ENCODE assay signal across 12 cellular contexts in genomic region chr20:32112862-32113261, GRCh38. TPM values are rescaled to one million over a fixed set of nuclear protein-coding genes. Genes with fewer than 3 reads are reported as not detected.
DNase-seq lines count a peak whose midpoint lies in the region; ATAC-seq and TF ChIP-seq lines count a peak whose summit lies in the region.
"Had no signal": no experiment of that assay in that cellular context is flagged by ENCODE, and none has a peak within 500 bp of the region (broad histone marks: within the 10 kb centered on the region; RNA-seq: fewer than 3 reads in every experiment).

No MANE protein-coding gene starts in this region.

- H3K36me3 Mint-ChIP-seq in activated CD8-positive, alpha-beta T cell treated with anti-CD3 and anti-CD28 coated beads for 36 hours (ENCODE audit: low read depth): peaks cover 24% of the 10 kb centered on the region
- peaks cover 13% of the 10 kb centered on the region for H3K36me3 Mint-ChIP-seq in activated CD8-positive, alpha-beta T cell treated with anti-CD3 and anti-CD28 coated beads, Interleukin-2, amount 10 ng/mL, durations not matched to agents 7 days and 5 days (ENCODE audit: low read depth)
- H3K36me3 Mint-ChIP-seq: natural killer cell had no signal

- peaks cover 33 to 79% (median 34%) of the 10 kb centered on the region in 3 donors for H3K4me1 ChIP-seq in esophagus squamous epithelium
- H3K4me1 ChIP-seq in spleen: peaks cover 14 to 85% (median 69%) of the 10 kb centered on the region in 6 donors

- no peak for TF ChIP-seq CTCF in activated CD8-positive, alpha-beta T cell treated with anti-CD3 and anti-CD28 coated beads for 36 hours (IDR thresholded peaks at IDR 0.05)
- no peak for TF ChIP-seq CTCF in esophagus squamous epithelium (IDR thresholded peaks at IDR 0.05)
- no peak for TF ChIP-seq CTCF in spleen (IDR thresholded peaks at IDR 0.05 in 8 of 11, conservative IDR thresholded peaks at IDR 0.05 in 3 of 11)

- no peaks in the 10 kb centered on the region for H3K9me3 Mint-ChIP-seq in activated CD8-positive, alpha-beta T cell treated with anti-CD3 and anti-CD28 coated beads for 36 hours
- no peaks in the 10 kb centered on the region for H3K9me3 Mint-ChIP-seq in activated CD8-positive, alpha-beta T cell treated with anti-CD3 and anti-CD28 coated beads, Interleukin-2, amount 10 ng/mL, durations not matched to agents 7 days and 5 days (ENCODE audit: insufficient read depth)
- H3K9me3 Mint-ChIP-seq: natural killer cell had no signal

- H3K36me3 ChIP-seq in esophagus squamous epithelium (peaks cover 0 to 12% (median 0%) of the 10 kb centered on the region in 3 donors), spleen (peaks cover 0 to 21% (median 4%) of the 10 kb centered on the region in 6 donors)

- H3K4me3 ChIP-seq in esophagus squamous epithelium: no peak overlapping the region
- H3K4me3 ChIP-seq in spleen: peak overlapping the region in 1 of 8 donors; percentile 87
- H3K4me3 ChIP-seq: A549, SJSA1 had no signal

- no peak overlapping the region for H3K4me3 Mint-ChIP-seq in activated CD8-positive, alpha-beta T cell treated with anti-CD3 and anti-CD28 coated beads for 36 hours
- no peak overlapping the region for H3K4me3 Mint-ChIP-seq in activated CD8-positive, alpha-beta T cell treated with anti-CD3 and anti-CD28 coated beads, Interleukin-2, amount 10 ng/mL, durations not matched to agents 7 days and 5 days

- POLR2A ChIA-PET in activated CD8-positive, alpha-beta T cell treated with anti-CD3 and anti-CD28 coated beads for 36 hours (lab: Charles Lee): no interaction called here
- POLR2A ChIA-PET in activated CD8-positive, alpha-beta T cell treated with anti-CD3 and anti-CD28 coated beads, Interleukin-2, amount 10 ng/mL, durations not matched to agents 7 days and 5 days (lab: Charles Lee): no interaction called here

- peaks cover 60% of the 10 kb centered on the region for H3K4me1 Mint-ChIP-seq in activated CD8-positive, alpha-beta T cell treated with anti-CD3 and anti-CD28 coated beads for 36 hours (ENCODE audit: low read depth)
- peaks cover 42% of the 10 kb centered on the region for H3K4me1 Mint-ChIP-seq in activated CD8-positive, alpha-beta T cell treated with anti-CD3 and anti-CD28 coated beads, Interleukin-2, amount 10 ng/mL, durations not matched to agents 7 days and 5 days (ENCODE audit: low read depth)

- H3K27ac ChIP-seq in esophagus squamous epithelium: peak overlapping the region; percentile 64 to 100 (median 84)
- H3K27ac ChIP-seq in spleen: peak overlapping the region in 7 of 8 donors; percentile 30 to 100 (median 99)
- H3K27ac ChIP-seq: A549, SJSA1 had no signal

- TF ChIP-seq POLR2A in esophagus squamous epithelium (IDR thresholded peaks at IDR 0.05): no peak
- no peak for TF ChIP-seq POLR2A in spleen (IDR thresholded peaks at IDR 0.05)

- 30 to 37% methylated on average over 5 of the region's 5 CpGs for WGBS in esophagus squamous epithelium, 2 donors
- 36 to 72% (median 53%) methylated on average over 5 of the region's 5 CpGs for WGBS in spleen, 5 donors

- H3K27ac Mint-ChIP-seq in activated CD8-positive, alpha-beta T cell treated with anti-CD3 and anti-CD28 coated beads for 36 hours: peak overlapping the region; percentile 11
- H3K27ac Mint-ChIP-seq in activated CD8-positive, alpha-beta T cell treated with anti-CD3 and anti-CD28 coated beads, Interleukin-2, amount 10 ng/mL, durations not matched to agents 7 days and 5 days: no peak overlapping the region

- CTCF ChIA-PET in activated CD8-positive, alpha-beta T cell treated with anti-CD3 and anti-CD28 coated beads for 36 hours (lab: Charles Lee): interaction anchor here (0.6 kb wide), 1 partner anchor 21 kb away, joined by 3 read pairs; no protein-coding TSS in a partner anchor
- CTCF ChIA-PET in activated CD8-positive, alpha-beta T cell treated with anti-CD3 and anti-CD28 coated beads, Interleukin-2, amount 10 ng/mL, durations not matched to agents 7 days and 5 days (lab: Charles Lee): no interaction called here

- intact Hi-C loops in activated CD8-positive, alpha-beta T cell treated with anti-CD3 and anti-CD28 coated beads for 36 hours (cut with micrococcal nuclease): no loop called here
- intact Hi-C loops in esophagus squamous epithelium (cut with DNase I) (loop anchor here (10.0 kb wide), 1 partner anchor 92 kb away; the partner anchor contains the start of genes PLAGL2 and POFUT1), spleen (cut with DNase I; ENCODE audit: low total_unique reads) (no loop called here)

- H3K27me3 ChIP-seq in esophagus squamous epithelium (no peaks in the 10 kb centered on the region), spleen (replicated peaks in 1 of 7) (no peaks in the 10 kb centered on the region)
- H3K27me3 ChIP-seq: SJSA1 had no signal

- ATAC-seq in activated CD8-positive, alpha-beta T cell treated with anti-CD3 and anti-CD28 coated beads for 36 hours: no peak
- ATAC-seq in activated CD8-positive, alpha-beta T cell treated with anti-CD3 and anti-CD28 coated beads, Interleukin-2, amount 10 ng/mL, durations not matched to agents 7 days and 5 days: no peak
- ATAC-seq in GM18907 (IDR thresholded peaks at IDR 0.05; ENCODE audit: unreplicated experiment): no peak
- ATAC-seq: A549 had no signal

- no peaks in the 10 kb centered on the region for H3K27me3 Mint-ChIP-seq in activated CD8-positive, alpha-beta T cell treated with anti-CD3 and anti-CD28 coated beads for 36 hours
- no peaks in the 10 kb centered on the region for H3K27me3 Mint-ChIP-seq in activated CD8-positive, alpha-beta T cell treated with anti-CD3 and anti-CD28 coated beads, Interleukin-2, amount 10 ng/mL, durations not matched to agents 7 days and 5 days (ENCODE audit: low read depth)

- H3K9me3 ChIP-seq in esophagus squamous epithelium (no peaks in the 10 kb centered on the region), spleen (no peaks in the 10 kb centered on the region)
- H3K9me3 ChIP-seq: A549 had no signal

- peak; percentile 16 for DNase-seq in activated CD8-positive, alpha-beta T cell treated with anti-CD3 and anti-CD28 coated beads for 36 hours
- no peak for DNase-seq in activated CD8-positive, alpha-beta T cell treated with anti-CD3 and anti-CD28 coated beads, Interleukin-2, amount 10 ng/mL, durations not matched to agents 7 days and 5 days
- peak; percentile 97 for DNase-seq in SIG-M5 treated with dmso at 0.1 percent for 504 hours (lab: John Stamatoyannopoulos, UW; ENCODE audit: unreplicated experiment)
- DNase-seq in esophagus squamous epithelium (lab: John Stamatoyannopoulos, UW): no peak
- DNase-seq in spleen: peak; percentile 77
- no peak for DNase-seq in T-helper 1 cell
- no peak for DNase-seq in NCI-H1105 (lab: John Stamatoyannopoulos, UW)
- DNase-seq: activated CD8-positive, alpha-beta memory T cell treated with anti-CD3 and anti-CD28 coated beads for 24 hours; natural killer cell had no signal

RNA-seq across cellular contexts. Expression of gene TM9SF4, which starts 3.3 kb away (rescaled TPM):
- 10 to 100 TPM; 36.5 to 39.5 TPM for total RNA-seq in activated CD8-positive, alpha-beta T cell treated with anti-CD3 and anti-CD28 coated beads for 36 hours
- 10 to 100 TPM; 29.8 to 30.4 TPM for total RNA-seq in activated CD8-positive, alpha-beta T cell treated with anti-CD3 and anti-CD28 coated beads, Interleukin-2, amount 10 ng/mL, durations not matched to agents 7 days and 5 days
- total RNA-seq in esophagus squamous epithelium: 10 to 100 TPM; 28.5 to 36.3 (median 32.1) TPM
- total RNA-seq in spleen: 10 to 100 TPM; 33.6 to 58.3 (median 42.7) TPM
- polyA plus RNA-seq in spleen: 10 to 100 TPM; 12.0 to 13.7 (median 13.3) TPM

Comparison
In these comparisons a context has a peak if more than half of its experiments do, and no peak if none do; other contexts are left out.
1. DNase-seq: peak in activated CD8-positive, alpha-beta T cell treated with anti-CD3 and anti-CD28 coated beads for 36 hours (single experiment), SIG-M5 treated with dmso at 0.1 percent for 504 hours (single experiment) and spleen (single experiment); none in activated CD8-positive, alpha-beta T cell treated with anti-CD3 and anti-CD28 coated beads, Interleukin-2, amount 10 ng/mL, durations not matched to agents 7 days and 5 days (single experiment), esophagus squamous epithelium (single experiment), T-helper 1 cell (0 of 5) and NCI-H1105 (single experiment).